In the genomic region with DNA sequence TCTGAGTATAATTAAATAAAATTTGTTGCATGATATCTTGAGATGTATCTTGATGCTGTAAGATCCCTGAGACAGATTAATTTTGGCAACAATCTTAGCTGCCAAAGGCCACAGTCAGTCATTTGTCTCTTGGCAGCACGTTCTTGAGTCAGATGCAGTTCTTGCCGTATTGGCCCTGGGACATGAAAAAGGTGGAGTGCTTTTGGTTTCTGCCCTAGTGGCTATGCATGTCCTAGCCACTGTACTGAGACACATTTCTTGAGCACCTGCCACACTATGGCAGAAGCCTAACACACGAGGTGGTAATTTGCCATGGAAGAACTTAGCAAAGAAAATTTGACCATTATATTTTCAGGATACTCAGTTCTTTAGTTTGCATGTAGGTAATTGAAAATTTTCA, we compare ENCODE assay signal across 17 cellular contexts. TPM values are rescaled to one million over a fixed set of nuclear protein-coding genes. Genes with fewer than 3 reads are reported as not detected.
DNase-seq lines count a peak whose midpoint lies in the region; ATAC-seq, FAIRE-seq and TF ChIP-seq lines count a peak whose summit lies in the region.
"Had no signal": no experiment of that assay in that cellular context is flagged by ENCODE, and none has a peak within 500 bp of the region (broad histone marks: within the 10 kb centered on the region; RNA-seq: fewer than 3 reads in every experiment).

No MANE protein-coding gene starts in this region.

- POLR2A ChIA-PET in HepG2 (lab: Yijun Ruan, JAX), result no interaction called here

- no peaks in the 10 kb centered on the region for H4K20me1 ChIP-seq in HepG2 (ENCODE audit: insufficient read depth, low read length)

- TF ChIP-seq POLR2A in HepG2 (IDR thresholded peaks at IDR 0.05; ENCODE audit: insufficient read depth in 1 of 2, low read depth in 2 of 2, low read length in 2 of 2), result no peak
- no peak for TF ChIP-seq POLR2A in right lobe of liver (IDR thresholded peaks at IDR 0.05)
- TF ChIP-seq POLR2A in adrenal gland (IDR thresholded peaks at IDR 0.05), result no peak

- BruUV-seq in HepG2 (replicated peaks; lab: Mats Ljungman, UMichigan), result no TSS peak

- in situ Hi-C loops in HepG2 (cut with HindIII; ENCODE audit: extremely low pct_ligation_motif_present, low pct_unique_long_range_greater_than_20kb), result no loop called here

- no peak for TF ChIP-seq RAD21 in HepG2 (CRISPR knock-in tag; IDR thresholded peaks at IDR 0.05)

- no peak for DNase-seq in HepG2 (ENCODE audit: low spot score)
- no peak for DNase-seq in right lobe of liver
- DNase-seq in adrenal gland, result peak in 5 of 7 donors; percentile 36 to 66 (median 63)
- DNase-seq in iris pigment epithelial cell (ENCODE audit: low read depth), result peak; percentile 20
- DNase-seq in GM03348 (ENCODE audit: low spot score), result no peak
- no peak for DNase-seq in NCI-H1436 treated with DMSO at 0.1 percent for 48 hours (lab: John Stamatoyannopoulos, UW)
- no peak for DNase-seq in SHP77 (lab: John Stamatoyannopoulos, UW)
- DNase-seq: activated CD4-positive, alpha-beta T cell treated with anti-CD3 and anti-CD28 coated beads for 4 hours; activated naive CD4-positive, alpha-beta T cell treated with anti-CD3 and anti-CD28 coated beads, Interleukin-2, amount 10 ng/mL, durations not matched to agents 7 days and 5 days; CD8-positive, alpha-beta memory T cell; effector CD4-positive, alpha-beta T cell; NCI-H1694; ovary; stimulated activated naive CD8-positive, alpha-beta T cell treated with anti-CD3 and anti-CD28 coated beads, Interleukin-15, Interleukin-2, amounts not matched to agents 100 U/mL and 50 U/mL, for 24 hours; T-helper 9 cell had no signal

- FAIRE-seq in HepG2 (lab: Jason Lieb, UNC), result no peak
- FAIRE-seq: GM12891 had no signal

- no peak overlapping the region for H2AFZ ChIP-seq in HepG2 (ENCODE audit: low read length)

- H3K4me1 ChIP-seq in HepG2 (ENCODE audit: insufficient read depth, low read length) (no peaks in the 10 kb centered on the region), right lobe of liver (no peaks in the 10 kb centered on the region), adrenal gland (replicated peaks in 1 of 2) (peaks cover 0 to 9% of the 10 kb centered on the region in 2 donors)

- H3K9ac ChIP-seq in HepG2 (ENCODE audit: insufficient read depth, low read depth, low read length), result no peak overlapping the region

- ATAC-seq in HepG2 (peak; percentile 58; the same call in 2 of the 3 replicates), right lobe of liver (no peak), GM18861 (IDR thresholded peaks at IDR 0.05; ENCODE audit: unreplicated experiment) (no peak)
- ATAC-seq: stimulated activated naive CD8-positive, alpha-beta T cell treated with anti-CD3 and anti-CD28 coated beads, Interleukin-15, Interleukin-2, amounts not matched to agents 100 U/mL and 50 U/mL, for 24 hours had no signal

- no peak overlapping the region for H3K27ac ChIP-seq in HepG2 (ENCODE audit: extremely low read length, insufficient read depth, low read length)
- H3K27ac ChIP-seq in right lobe of liver, result no peak overlapping the region
- H3K27ac ChIP-seq in adrenal gland, result no peak overlapping the region
- H3K27ac ChIP-seq: ovary had no signal

- TF ChIP-seq EP300 in HepG2 (IDR thresholded peaks at IDR 0.05; ENCODE audit: low read depth in 2 of 2, low read length in 2 of 2) (no peak), HepG2 (CRISPR knock-in tag; IDR thresholded peaks at IDR 0.05; ENCODE audit: borderline replicate concordance) (no peak)

- WGBS in HepG2 (ENCODE audit: low lambda C conversion rate), result 98% methylated on average over 3 of the region's 3 CpGs
- 80% methylated on average over 1 of the region's 3 CpGs for whole genome bisulfite sequencing in right lobe of liver (ENCODE audit: insufficient coverage, low coverage, low lambda C conversion rate, missing lambda C conversion rate)
- whole genome bisulfite sequencing in adrenal gland, 4 donors, result 35 to 51% (median 43%) methylated on average over 3 of the region's 3 CpGs

- H3K4me2 ChIP-seq in HepG2 (ENCODE audit: low read depth, low read length), result no peak overlapping the region

- H3K36me3 ChIP-seq in HepG2 (replicated peaks in 1 of 2; ENCODE audit: control insufficient read depth in 1 of 2, insufficient read depth in 2 of 2, low read length in 2 of 2) (peaks cover 19 to 81% of the 10 kb centered on the region in 2 experiments), right lobe of liver (peaks cover 8 to 80% (median 28%) of the 10 kb centered on the region in 4 donors), adrenal gland (replicated peaks in 1 of 2) (peaks cover 0 to 47% of the 10 kb centered on the region in 2 donors)
- H3K36me3 ChIP-seq: ovary had no signal

- no peaks in the 10 kb centered on the region for H3K79me2 ChIP-seq in HepG2 (ENCODE audit: insufficient read depth, low read length)

- H3K4me3 ChIP-seq in HepG2 (replicated peaks in 1 of 3; ENCODE audit: insufficient read depth in 1 of 3, low read depth in 2 of 3, low read length in 3 of 3) (no peak overlapping the region), right lobe of liver (no peak overlapping the region), adrenal gland (no peak overlapping the region)
- H3K4me3 ChIP-seq: ovary had no signal

- H3K27me3 ChIP-seq in HepG2 (ENCODE audit: control insufficient read depth in 1 of 2, insufficient read depth in 2 of 2, low read length in 2 of 2) (no peaks in the 10 kb centered on the region), right lobe of liver (no peaks in the 10 kb centered on the region), adrenal gland (no peaks in the 10 kb centered on the region)
- H3K27me3 ChIP-seq: ovary had no signal

- intact Hi-C loops in HepG2 (cut with micrococcal nuclease; ENCODE audit: unreplicated experiment), result no loop called here
- intact Hi-C loops in right lobe of liver (cut with DNase I), result no loop called here
- intact Hi-C loops in adrenal gland (cut with DNase I), result no loop called here

- CTCF ChIA-PET in HepG2 (lab: Yijun Ruan, JAX; ENCODE audit: low intra/inter-chr PET ratio, low total read pairs), result no interaction called here

- TF ChIP-seq CTCF in HepG2 (CRISPR knock-in tag; IDR thresholded peaks at IDR 0.05) (no peak), right lobe of liver (IDR thresholded peaks at IDR 0.05) (no peak), adrenal gland (IDR thresholded peaks at IDR 0.05) (peak; percentile 15 to 53 (median 37))

- H3K9me3 ChIP-seq in HepG2 (ENCODE audit: low read length) (no peaks in the 10 kb centered on the region), right lobe of liver (no peaks in the 10 kb centered on the region), adrenal gland (replicated peaks in 1 of 3) (no peaks in the 10 kb centered on the region)
- H3K9me3 ChIP-seq: ovary had no signal

TF ChIP-seq in HepG2, 621 proteins besides CTCF, POLR2A, EP300 and RAD21:
- TF ChIP-seq ZNF878 (CRISPR knock-in tag; IDR thresholded peaks at IDR 0.05) (no peak), RBM22 (optimal IDR thresholded peaks at IDR 0.05; ENCODE audit: low read length) (peak; percentile 15), ZFP62 (CRISPR knock-in tag; IDR thresholded peaks at IDR 0.05) (no peak)
- TF ChIP-seq, protein P1, sequence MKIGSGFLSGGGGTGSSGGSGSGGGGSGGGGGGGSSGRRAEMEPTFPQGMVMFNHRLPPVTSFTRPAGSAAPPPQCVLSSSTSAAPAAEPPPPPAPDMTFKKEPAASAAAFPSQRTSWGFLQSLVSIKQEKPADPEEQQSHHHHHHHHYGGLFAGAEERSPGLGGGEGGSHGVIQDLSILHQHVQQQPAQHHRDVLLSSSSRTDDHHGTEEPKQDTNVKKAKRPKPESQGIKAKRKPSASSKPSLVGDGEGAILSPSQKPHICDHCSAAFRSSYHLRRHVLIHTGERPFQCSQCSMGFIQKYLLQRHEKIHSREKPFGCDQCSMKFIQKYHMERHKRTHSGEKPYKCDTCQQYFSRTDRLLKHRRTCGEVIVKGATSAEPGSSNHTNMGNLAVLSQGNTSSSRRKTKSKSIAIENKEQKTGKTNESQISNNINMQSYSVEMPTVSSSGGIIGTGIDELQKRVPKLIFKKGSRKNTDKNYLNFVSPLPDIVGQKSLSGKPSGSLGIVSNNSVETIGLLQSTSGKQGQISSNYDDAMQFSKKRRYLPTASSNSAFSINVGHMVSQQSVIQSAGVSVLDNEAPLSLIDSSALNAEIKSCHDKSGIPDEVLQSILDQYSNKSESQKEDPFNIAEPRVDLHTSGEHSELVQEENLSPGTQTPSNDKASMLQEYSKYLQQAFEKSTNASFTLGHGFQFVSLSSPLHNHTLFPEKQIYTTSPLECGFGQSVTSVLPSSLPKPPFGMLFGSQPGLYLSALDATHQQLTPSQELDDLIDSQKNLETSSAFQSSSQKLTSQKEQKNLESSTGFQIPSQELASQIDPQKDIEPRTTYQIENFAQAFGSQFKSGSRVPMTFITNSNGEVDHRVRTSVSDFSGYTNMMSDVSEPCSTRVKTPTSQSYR (CRISPR knock-in tag; IDR thresholded peaks at IDR 0.05; ENCODE audit: borderline replicate concordance), result no peak

RNA-seq across cellular contexts. Expression of a gene that starts 45.0 kb away (rescaled TPM):
- 9.1 and 9.3 TPM in 2 replicates for total RNA-seq in HepG2 (2016; rRNA removed; fragmentation: Illumina TruSeq; extraction: Trizol)
- total RNA-seq in HepG2 (2016; cell fraction: cytosol; rRNA removed; fragmentation: Illumina TruSeq; extraction: Trizol; ENCODE audit: low read depth), result 0.81 and 1.1 TPM in 2 replicates
- total RNA-seq in HepG2 (2016; cell fraction: insoluble cytoplasmic fraction; rRNA removed; fragmentation: Illumina TruSeq; extraction: Trizol), result 7.2 and 9.5 TPM in 2 replicates
- 4.9 and 5.3 TPM in 2 replicates for total RNA-seq in HepG2 (2016; cell fraction: membrane; rRNA removed; fragmentation: Illumina TruSeq; extraction: Trizol)
- 8.3 and 9.2 TPM in 2 replicates for total RNA-seq in HepG2 (2016; cell fraction: nucleus; rRNA removed; fragmentation: Illumina TruSeq; extraction: Trizol)
- polyA plus RNA-seq in HepG2 (2011; rRNA removed), result 6.6 and 7.0 TPM in 2 replicates
- 4.2 and 4.7 TPM in 2 replicates for polyA plus RNA-seq in HepG2 (2011; cell fraction: cytosol; rRNA removed)
- polyA plus RNA-seq in HepG2 (2011; cell fraction: nucleus; rRNA removed), result 10.7 and 12.3 TPM in 2 replicates
- polyA plus RNA-seq in HepG2 (2012), result 6.9 and 7.1 TPM in 2 replicates
- 0.63 TPM in 2 replicates for polyA plus RNA-seq in HepG2 (2016; cell fraction: cytosol; fragmentation: Illumina TruSeq; extraction: Trizol; ENCODE audit: low read depth)
- 9.5 and 12.0 TPM in 2 replicates for polyA plus RNA-seq in HepG2 (2016; cell fraction: insoluble cytoplasmic fraction; fragmentation: Illumina TruSeq; extraction: Trizol; ENCODE audit: low read depth)
- 3.9 and 4.0 TPM in 2 replicates for polyA plus RNA-seq in HepG2 (2016; cell fraction: membrane; fragmentation: Illumina TruSeq; extraction: Trizol; ENCODE audit: low read depth)
- 23.0 and 24.9 TPM in 2 replicates for polyA plus RNA-seq in HepG2 (2016; cell fraction: nucleus; fragmentation: Illumina TruSeq; extraction: Trizol; ENCODE audit: insufficient read depth, low read depth)
- polyA minus RNA-seq in HepG2 (2011; rRNA and poly(A)+ RNA removed; ENCODE audit: low replicate concordance), result 4.6 and 6.3 TPM in 2 replicates
- 4.8 and 5.0 TPM in 2 replicates for polyA minus RNA-seq in HepG2 (2011; cell fraction: cytosol; rRNA and poly(A)+ RNA removed)
- polyA minus RNA-seq in HepG2 (2011; cell fraction: nucleus; rRNA and poly(A)+ RNA removed), result 4.2 and 5.1 TPM in 2 replicates
- 1 to 10 TPM; 6.3 to 8.5 (median 6.8) TPM for total RNA-seq in right lobe of liver
- 10 to 100 TPM; 14.5 to 27.2 (median 22.0) TPM for total RNA-seq in adrenal gland
- 10 to 100 TPM; 11.5 to 37.6 (median 26.1) TPM for polyA plus RNA-seq in adrenal gland

Comparison
In these comparisons a context has a peak if more than half of its experiments do, and no peak if none do; other contexts are left out.
1. DNase-seq: peak in adrenal gland (5 of 7) and iris pigment epithelial cell (single experiment); none in HepG2 (single experiment), right lobe of liver (0 of 3), GM03348 (single experiment), NCI-H1436 treated with DMSO at 0.1 percent for 48 hours (single experiment) and SHP77 (0 of 2).
2. CTCF ChIP-seq: peak in adrenal gland (6 of 6); none in HepG2 (single experiment) and right lobe of liver (0 of 4).